Comparison of ENCODE assay signal across 8 cellular contexts in the genomic region with DNA sequence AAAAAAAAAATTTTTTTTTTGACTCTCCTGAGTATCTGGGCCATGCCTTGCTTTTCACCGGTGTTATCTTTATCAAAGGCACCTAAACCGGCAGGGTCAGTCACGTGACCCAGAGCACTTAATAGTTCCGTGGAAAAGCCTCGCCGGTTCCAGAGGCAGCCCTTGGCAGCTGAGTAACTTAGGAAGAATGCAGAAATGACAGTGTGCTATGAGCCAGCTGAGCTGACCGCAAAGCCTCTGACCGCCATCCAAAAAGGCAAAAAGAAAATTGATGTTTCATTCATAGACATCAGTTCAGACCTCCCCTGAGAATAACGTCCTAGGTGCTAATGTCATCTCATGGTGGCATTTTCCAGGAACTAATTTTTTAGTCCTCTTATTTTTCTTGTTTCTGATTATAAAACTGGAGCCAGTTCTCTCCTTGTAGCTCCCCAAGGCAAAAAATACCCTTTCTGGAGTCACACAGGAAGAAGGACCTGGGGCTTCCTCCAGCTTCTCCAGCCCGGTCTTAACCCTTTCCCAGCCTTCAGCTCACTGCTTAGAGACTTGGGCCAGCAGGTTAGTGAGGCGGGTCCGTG.
DNase-seq lines count a peak whose midpoint lies in the region; ATAC-seq lines count a peak whose summit lies in the region.

No MANE protein-coding gene starts in this region.

- no peak for ATAC-seq in GM21381 (IDR thresholded peaks at IDR 0.05; ENCODE audit: unreplicated experiment)
- no peak for ATAC-seq in GM18502 (IDR thresholded peaks at IDR 0.05; ENCODE audit: poor library complexity, unreplicated experiment)

- peak overlapping the region; percentile 6 to 35 for H3K27ac ChIP-seq in esophagus (ENCODE audit: low read depth in 2 of 2, low read length in 1 of 2)

- H3K27me3 ChIP-seq in esophagus (ENCODE audit: control insufficient read depth in 1 of 2, insufficient read depth in 2 of 2, low read length in 2 of 2) = no peaks in the 10 kb centered on the region

- no peaks in the 10 kb centered on the region for H3K9me3 ChIP-seq in esophagus (ENCODE audit: control insufficient read depth in 2 of 2, insufficient read depth in 1 of 2, low read depth in 1 of 2, low read length in 1 of 2)

- no peak overlapping the region for H3K4me3 ChIP-seq in esophagus (ENCODE audit: low read depth in 1 of 2, low read length in 2 of 2)

- peak; percentile 94 for DNase-seq in AG08396 (ENCODE audit: low spot score)
- DNase-seq in NCI-H2227 treated with DMSO at 0.1 percent for 48 hours (lab: John Stamatoyannopoulos, UW) = peak; percentile 30
- peak; percentile 91 for DNase-seq in mucosa of gallbladder (ENCODE audit: low spot score)
- no peak for DNase-seq in SK-N-DZ (ENCODE audit: low spot score)
- DNase-seq in activated T-cell treated with anti-CD3 and anti-CD28 coated beads, Interleukin-2, amount 50 U/mL, for 1 hour = no peak

- H3K36me3 ChIP-seq in esophagus (ENCODE audit: control insufficient read depth in 2 of 2, insufficient read depth in 2 of 2, low read length in 1 of 2) = peaks cover 0 to 4% of the 10 kb centered on the region in 2 donors

- 23 to 30% methylated on average over 12 of the region's 12 CpGs for WGBS in esophagus, 2 donors

- peaks cover 0 to under 1% of the 10 kb centered on the region in 2 donors for H3K4me1 ChIP-seq in esophagus (ENCODE audit: control insufficient read depth in 2 of 2, insufficient read depth in 2 of 2, low read length in 1 of 2)

Comparison
In these comparisons a context has a peak if more than half of its experiments do, and no peak if none do; other contexts are left out.
1. DNase-seq: peak in AG08396 (single experiment), NCI-H2227 treated with DMSO at 0.1 percent for 48 hours (single experiment) and mucosa of gallbladder (single experiment); none in SK-N-DZ (single experiment) and activated T-cell treated with anti-CD3 and anti-CD28 coated beads, Interleukin-2, amount 50 U/mL, for 1 hour (single experiment).